In the genomic region with DNA sequence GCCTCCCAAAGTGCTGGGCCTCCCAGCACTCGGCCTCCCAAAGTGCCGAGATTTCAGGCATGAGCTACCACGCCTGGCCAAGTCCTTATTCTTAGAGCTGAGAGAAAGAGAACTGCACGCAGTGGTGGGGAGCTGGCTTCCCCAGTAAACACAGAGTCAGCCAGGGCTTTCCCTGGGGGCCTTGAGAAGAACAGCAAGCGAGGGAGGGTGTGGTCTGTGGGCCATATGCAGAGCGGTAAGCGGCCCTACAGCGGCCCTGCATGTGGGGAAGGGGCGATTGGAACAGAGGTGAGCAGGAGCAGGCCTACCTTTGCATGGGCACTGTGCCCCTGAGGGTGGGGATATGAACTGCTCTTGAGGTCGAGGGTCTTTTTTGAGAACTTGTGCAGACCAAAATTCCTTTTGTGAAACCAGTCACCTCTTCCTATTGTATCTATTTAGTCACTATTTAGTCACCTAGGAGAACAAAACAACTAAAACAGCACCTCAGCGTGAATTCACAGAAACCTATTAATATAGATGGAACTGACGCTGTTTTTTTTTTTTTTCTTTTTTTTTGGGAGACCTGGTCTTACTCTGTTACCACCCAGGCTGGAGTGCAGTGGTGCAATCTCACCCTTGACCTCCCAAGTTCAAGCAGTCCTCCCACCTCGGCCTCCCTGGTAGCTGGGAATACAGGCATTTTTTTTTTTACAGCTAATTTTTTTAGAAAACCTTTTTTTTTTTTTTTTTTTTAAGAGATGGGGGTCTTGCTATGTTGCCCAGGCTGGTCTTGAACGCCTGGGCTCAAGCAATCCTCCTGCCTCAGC, we compare ENCODE assay signal across 1 cellular context.
TF ChIP-seq lines count a peak whose summit lies in the region.

No MANE protein-coding gene starts in this region.

TF ChIP-seq in K562, 482 proteins besides CTCF, POLR2A, EP300 and RAD21 (continued from another document):
- TF ChIP-seq KAT7 (CRISPR knock-in tag; IDR thresholded peaks at IDR 0.05; ENCODE audit: borderline replicate concordance) (no peak), NR4A1 (CRISPR knock-in tag; IDR thresholded peaks at IDR 0.05) (no peak), NR4A1 (tag; IDR thresholded peaks at IDR 0.05) (no peak)
TF ChIP-seq in K562: peak in this region for 8.
